In the genomic region with DNA sequence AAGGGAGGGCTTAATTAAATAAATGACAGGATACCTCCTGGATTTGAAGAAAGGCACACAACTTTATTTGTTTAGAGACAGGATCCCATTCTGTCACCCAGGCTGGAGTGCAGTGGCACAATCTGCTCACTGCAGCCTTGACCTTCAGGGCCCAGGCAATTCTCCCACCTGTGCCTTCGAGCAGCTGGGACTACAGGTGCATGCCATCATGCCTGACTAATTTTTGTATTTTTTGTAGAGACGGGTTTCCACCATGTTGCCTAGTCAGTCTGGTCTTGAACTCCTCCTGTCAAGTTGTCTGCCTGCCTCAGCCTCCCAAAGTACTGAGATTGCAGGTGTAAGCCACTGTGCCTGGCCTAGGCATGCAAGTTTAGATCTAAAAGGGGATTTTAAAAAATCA, we compare ENCODE assay signal across 17 cellular contexts.
DNase-seq lines count a peak whose midpoint lies in the region; ATAC-seq and TF ChIP-seq lines count a peak whose summit lies in the region.
"Had no signal": no experiment of that assay in that cellular context is flagged by ENCODE, and none has a peak within 500 bp of the region (broad histone marks: within the 10 kb centered on the region; RNA-seq: fewer than 3 reads in every experiment).

No MANE protein-coding gene starts in this region.

- peak; percentile 28 for DNase-seq in COLO668 (lab: John Stamatoyannopoulos, UW; ENCODE audit: unreplicated experiment)
- peak; percentile 67 for DNase-seq in NCI-H69 (lab: John Stamatoyannopoulos, UW)
- DNase-seq in left kidney (ENCODE audit: low read depth, low spot score): peak; percentile 39
- DNase-seq in GM03348 (ENCODE audit: low spot score): no peak
- DNase-seq: 8988T; CD4-positive, alpha-beta memory T cell; COR-L47; DMS 273 treated with DMSO at 0.1 percent for 48 hours; DMS79; GDM1; GM23248; H7; Kasumi-1; KG1 had no signal

- ATAC-seq in GM18868 (IDR thresholded peaks at IDR 0.05; ENCODE audit: unreplicated experiment) (peak; percentile 51), SK-N-SH treated with all-trans-retinoic acid at 6 μM for 48 hours (no peak), GM21528 (IDR thresholded peaks at IDR 0.05; ENCODE audit: low FRiP score, unreplicated experiment) (no peak)

TF ChIP-seq in SK-N-SH treated with all-trans-retinoic acid at 6 μM for 48 hours, 23 proteins besides CTCF, POLR2A, EP300 and RAD21:
- no peak for TF ChIP-seq CSRNP3 (CRISPR knock-in tag; IDR thresholded peaks at IDR 0.05)
- no peak for TF ChIP-seq TOX (CRISPR knock-in tag; IDR thresholded peaks at IDR 0.05; ENCODE audit: borderline replicate concordance)
- TF ChIP-seq ARNTL (CRISPR knock-in tag; IDR thresholded peaks at IDR 0.05; ENCODE audit: borderline replicate concordance, low read depth): no peak
- no peak for TF ChIP-seq GLIS3 (CRISPR knock-in tag; IDR thresholded peaks at IDR 0.05)
- no peak for TF ChIP-seq SNAI2 (CRISPR knock-in tag; IDR thresholded peaks at IDR 0.05)
- TF ChIP-seq ZFP3 (CRISPR knock-in tag; IDR thresholded peaks at IDR 0.05): no peak
- TF ChIP-seq CSDC2 (CRISPR knock-in tag; IDR thresholded peaks at IDR 0.05): no peak
- no peak for TF ChIP-seq RARB (CRISPR knock-in tag; IDR thresholded peaks at IDR 0.05)
- no peak for TF ChIP-seq ISL1 (CRISPR knock-in tag; IDR thresholded peaks at IDR 0.05)
- no peak for TF ChIP-seq ZNF70 (CRISPR knock-in tag; IDR thresholded peaks at IDR 0.05)
- no peak for TF ChIP-seq ESRRG (CRISPR knock-in tag; IDR thresholded peaks at IDR 0.05)
- no peak for TF ChIP-seq TCF4 (CRISPR knock-in tag; IDR thresholded peaks at IDR 0.05; ENCODE audit: borderline replicate concordance)
- no peak for TF ChIP-seq TSHZ2 (CRISPR knock-in tag; IDR thresholded peaks at IDR 0.05)
- TF ChIP-seq PPARA (CRISPR knock-in tag; IDR thresholded peaks at IDR 0.05; ENCODE audit: borderline replicate concordance): no peak
- no peak for TF ChIP-seq OSR1 (CRISPR knock-in tag; IDR thresholded peaks at IDR 0.05)
- TF ChIP-seq, protein P1, sequence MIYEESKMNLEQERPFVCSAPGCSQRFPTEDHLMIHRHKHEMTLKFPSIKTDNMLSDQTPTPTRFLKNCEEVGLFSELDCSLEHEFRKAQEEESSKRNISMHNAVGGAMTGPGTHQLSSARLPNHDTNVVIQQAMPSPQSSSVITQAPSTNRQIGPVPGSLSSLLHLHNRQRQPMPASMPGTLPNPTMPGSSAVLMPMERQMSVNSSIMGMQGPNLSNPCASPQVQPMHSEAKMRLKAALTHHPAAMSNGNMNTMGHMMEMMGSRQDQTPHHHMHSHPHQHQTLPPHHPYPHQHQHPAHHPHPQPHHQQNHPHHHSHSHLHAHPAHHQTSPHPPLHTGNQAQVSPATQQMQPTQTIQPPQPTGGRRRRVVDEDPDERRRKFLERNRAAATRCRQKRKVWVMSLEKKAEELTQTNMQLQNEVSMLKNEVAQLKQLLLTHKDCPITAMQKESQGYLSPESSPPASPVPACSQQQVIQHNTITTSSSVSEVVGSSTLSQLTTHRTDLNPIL (CRISPR knock-in tag; IDR thresholded peaks at IDR 0.05; ENCODE audit: low read depth): no peak
- TF ChIP-seq PATZ1 (CRISPR knock-in tag; IDR thresholded peaks at IDR 0.05; ENCODE audit: borderline replicate concordance): no peak
- TF ChIP-seq BACH2 (CRISPR knock-in tag; IDR thresholded peaks at IDR 0.05; ENCODE audit: borderline replicate concordance): no peak
